In genomic region chr5:149212203-149212951, GRCh38 we compare ENCODE assay signal across 12 cellular contexts. TPM values are rescaled to one million over a fixed set of nuclear protein-coding genes. Genes with fewer than 3 reads are reported as not detected.
DNase-seq lines count a peak whose midpoint lies in the region; ATAC-seq, FAIRE-seq and TF ChIP-seq lines count a peak whose summit lies in the region.
"Had no signal": no experiment of that assay in that cellular context is flagged by ENCODE, and none has a peak within 500 bp of the region (broad histone marks: within the 10 kb centered on the region; RNA-seq: fewer than 3 reads in every experiment).

No MANE protein-coding gene starts in this region.

- H3K27ac Mint-ChIP-seq in natural killer cell treated with Interleukin-12 subunit alpha and Interleukin-12 subunit beta and Interleukin-15 and Interleukin-18, amount 100 ng/mL, for 72 hours: no peak overlapping the region

- H3K36me3 Mint-ChIP-seq in natural killer cell treated with Interleukin-12 subunit alpha and Interleukin-12 subunit beta and Interleukin-15 and Interleukin-18, amount 100 ng/mL, for 72 hours: no peaks in the 10 kb centered on the region

- H3K9me3 ChIP-seq in GM23248 (ENCODE audit: low read depth): no peaks in the 10 kb centered on the region
- no peaks in the 10 kb centered on the region for H3K9me3 ChIP-seq in small intestine (ENCODE audit: control insufficient read depth, low read depth)

- no peak for FAIRE-seq in small intestine (lab: Jason Lieb, UNC)

- H3K4me1 ChIP-seq in GM23248 (ENCODE audit: insufficient read depth) (peaks cover 44% of the 10 kb centered on the region), small intestine (ENCODE audit: control insufficient read depth in 2 of 2, insufficient read depth in 1 of 2, low read depth in 1 of 2, low read length in 1 of 2) (peaks cover 0 to 2% of the 10 kb centered on the region in 2 donors)

- H4K20me1 ChIP-seq in GM23248 (ENCODE audit: insufficient read depth): no peaks in the 10 kb centered on the region

- H3K9ac ChIP-seq in GM23248: peak overlapping the region; percentile 61

- no peaks in the 10 kb centered on the region for H3K9me2 ChIP-seq in GM23248 (ENCODE audit: insufficient read depth)

- peak overlapping the region; percentile 95 for H3K27ac ChIP-seq in GM23248
- peak overlapping the region in 1 of 2 donors; percentile 53 for H3K27ac ChIP-seq in small intestine (ENCODE audit: low read depth in 1 of 2, low read length in 1 of 2)

- no peak overlapping the region for H3K4me3 ChIP-seq in GM23248
- no peak overlapping the region for H3K4me3 ChIP-seq in fibroblast of pulmonary artery (replicated peaks; ENCODE audit: low read depth, low read length)
- H3K4me3 ChIP-seq in small intestine (ENCODE audit: low read depth in 1 of 2, low read length in 2 of 2): no peak overlapping the region

- no peak overlapping the region for H3K4me3 Mint-ChIP-seq in natural killer cell treated with Interleukin-12 subunit alpha and Interleukin-12 subunit beta and Interleukin-15 and Interleukin-18, amount 100 ng/mL, for 72 hours

- H3F3A ChIP-seq in GM23248 (ENCODE audit: insufficient read depth): peaks cover 28% of the 10 kb centered on the region

- no peak for TF ChIP-seq CTCF in fibroblast of pulmonary artery (IDR thresholded peaks at IDR 0.05; ENCODE audit: low read length, missing control alignments)

- peak overlapping the region; percentile 54 for H3K4me2 ChIP-seq in GM23248 (ENCODE audit: unreplicated experiment)

- in situ Hi-C loops in GM23248 (cut with MboI): no loop called here

- H3K27me3 ChIP-seq in GM23248 (replicated peaks; ENCODE audit: insufficient read depth): no peaks in the 10 kb centered on the region
- no peaks in the 10 kb centered on the region for H3K27me3 ChIP-seq in small intestine (ENCODE audit: control insufficient read depth in 2 of 2, insufficient read depth in 2 of 2, low read length in 2 of 2)

- ATAC-seq in SK-N-SH treated with all-trans-retinoic acid at 6 μM for 48 hours: peak; percentile 55
- no peak for ATAC-seq in GM19328 (IDR thresholded peaks at IDR 0.05; ENCODE audit: unreplicated experiment)
- ATAC-seq in natural killer cell treated with Interleukin-12 subunit alpha and Interleukin-12 subunit beta and Interleukin-15 and Interleukin-18, amount 100 ng/mL, for 72 hours: no peak

- no peaks in the 10 kb centered on the region for H3K79me2 ChIP-seq in GM23248 (ENCODE audit: insufficient read depth)

- H3K36me3 ChIP-seq in GM23248 (ENCODE audit: low read depth) (no peaks in the 10 kb centered on the region), small intestine (ENCODE audit: control insufficient read depth in 2 of 2, insufficient read depth in 2 of 2, low read length in 2 of 2) (no peaks in the 10 kb centered on the region)

- no peaks in the 10 kb centered on the region for H3K9me3 Mint-ChIP-seq in natural killer cell treated with Interleukin-12 subunit alpha and Interleukin-12 subunit beta and Interleukin-15 and Interleukin-18, amount 100 ng/mL, for 72 hours

- H3K27me3 Mint-ChIP-seq in natural killer cell treated with Interleukin-12 subunit alpha and Interleukin-12 subunit beta and Interleukin-15 and Interleukin-18, amount 100 ng/mL, for 72 hours: peaks cover 11 to 21% of the 10 kb centered on the region in 2 donors

- 27 to 31% methylated on average over 7 of the region's 7 CpGs for WGBS in GM23248 (ENCODE audit: low coverage in 1 of 2, low lambda C conversion rate in 2 of 2, missing lambda C conversion rate in 2 of 2), 2 experiments
- WGBS in small intestine, 3 donors: 56 to 76% (median 70%) methylated on average over 7 of the region's 7 CpGs

- peaks cover 0 to 4% of the 10 kb centered on the region in 2 donors for H3K4me1 Mint-ChIP-seq in natural killer cell treated with Interleukin-12 subunit alpha and Interleukin-12 subunit beta and Interleukin-15 and Interleukin-18, amount 100 ng/mL, for 72 hours (ENCODE audit: low read depth in 2 of 2)

- DNase-seq in GM23248 (peak; percentile 98), fibroblast of pulmonary artery (ENCODE audit: low read depth) (peak; percentile 96), small intestine (peak; percentile 5), NOMO-1 treated with dmso at 0.1 percent for 144 hours (lab: John Stamatoyannopoulos, UW; ENCODE audit: unreplicated experiment) (no peak)
- no peak for DNase-seq in activated naive CD4-positive, alpha-beta T cell treated with anti-CD3 and anti-CD28 coated beads, Interleukin-2, amount 50 U/mL, for 16 hours
- DNase-seq in natural killer cell treated with Interleukin-12 subunit alpha and Interleukin-12 subunit beta and Interleukin-15 and Interleukin-18, amount 100 ng/mL, for 72 hours (ENCODE audit: low spot score): no peak
- DNase-seq: activated CD4-positive, alpha-beta T cell treated with anti-CD3 and anti-CD28 coated beads, Interleukin-2, amount 50 U/mL, for 4 hours; activated naive CD4-positive, alpha-beta T cell; NCI-H1092 treated with DMSO at 0.1 percent for 48 hours; SW 1271 had no signal

- H2AFZ ChIP-seq in GM23248: peak overlapping the region; percentile 47; the same call in 1 of the 2 replicates

TF ChIP-seq in SK-N-SH treated with all-trans-retinoic acid at 6 μM for 48 hours, 23 proteins besides CTCF, POLR2A, EP300 and RAD21:
- TF ChIP-seq OSR1 (CRISPR knock-in tag; IDR thresholded peaks at IDR 0.05) (no peak), PATZ1 (CRISPR knock-in tag; IDR thresholded peaks at IDR 0.05; ENCODE audit: borderline replicate concordance) (no peak), RARB (CRISPR knock-in tag; IDR thresholded peaks at IDR 0.05) (no peak), ESRRG (CRISPR knock-in tag; IDR thresholded peaks at IDR 0.05) (no peak), TSHZ2 (CRISPR knock-in tag; IDR thresholded peaks at IDR 0.05) (no peak), ZC3H10 (CRISPR knock-in tag; IDR thresholded peaks at IDR 0.05) (no peak), ZFP3 (CRISPR knock-in tag; IDR thresholded peaks at IDR 0.05) (no peak), ZNF565 (CRISPR knock-in tag; conservative IDR thresholded peaks at IDR 0.05; ENCODE audit: low read depth) (no peak)

RNA-seq across cellular contexts. Expression of gene AFAP1L1, which starts 59.3 kb away (rescaled TPM):
- total RNA-seq in GM23248 (2014; rRNA removed; shearing (Covaris generic)): 0.38 and 0.76 TPM in 2 replicates
- 0.90 and 1.3 TPM in 2 replicates for polyA plus RNA-seq in GM23248 (2016; fragmentation: Nextera tagmentation; extraction: Ambion mirVana)
- polyA plus RNA-seq in small intestine: 1 to 10 TPM in 2 of 3 donors, not detected in 1; 1.6 to 8.5 TPM
- under 1 TPM; 0.33 to 0.95 TPM for total RNA-seq in natural killer cell treated with Interleukin-12 subunit alpha and Interleukin-12 subunit beta and Interleukin-15 and Interleukin-18, amount 100 ng/mL, for 72 hours

Comparison
In these comparisons a context has a peak if more than half of its experiments do, and no peak if none do; other contexts are left out.
1. DNase-seq: peak in GM23248 (single experiment), fibroblast of pulmonary artery (single experiment) and small intestine (single experiment); none in NOMO-1 treated with dmso at 0.1 percent for 144 hours (single experiment), activated naive CD4-positive, alpha-beta T cell treated with anti-CD3 and anti-CD28 coated beads, Interleukin-2, amount 50 U/mL, for 16 hours (single experiment) and natural killer cell treated with Interleukin-12 subunit alpha and Interleukin-12 subunit beta and Interleukin-15 and Interleukin-18, amount 100 ng/mL, for 72 hours (single experiment).